In genomic region chr11:1502971-1503707, GRCh38 we compare ENCODE assay signal across 9 cellular contexts. TPM values are rescaled to one million over a fixed set of nuclear protein-coding genes. Genes with fewer than 3 reads are reported as not detected.
DNase-seq lines count a peak whose midpoint lies in the region; ATAC-seq and TF ChIP-seq lines count a peak whose summit lies in the region.
"Had no signal": no experiment of that assay in that cellular context is flagged by ENCODE, and none has a peak within 500 bp of the region (broad histone marks: within the 10 kb centered on the region; RNA-seq: fewer than 3 reads in every experiment).

No MANE protein-coding gene starts in this region.

- ATAC-seq in sciatic nerve = peak; percentile 59
- ATAC-seq in HG03354 (IDR thresholded peaks at IDR 0.05; ENCODE audit: poor library complexity, severe bottlenecking, unreplicated experiment) = no peak
- ATAC-seq in GM18511 (IDR thresholded peaks at IDR 0.05; ENCODE audit: unreplicated experiment) = no peak

- POLR2A ChIA-PET in HEK293 (lab: Yijun Ruan, JAX) = no interaction called here

- H3K27ac ChIP-seq in HEK293 (ENCODE audit: extremely low read depth, low read depth, low read length) = no peak overlapping the region

- DNase-seq in cerebellum (ENCODE audit: low spot score) (peak; percentile 89), inferior parietal cortex (ENCODE audit: extremely low spot score) (peak; percentile 42), sciatic nerve (ENCODE audit: low spot score) (no peak), NCI-H226 (no peak)
- DNase-seq in activated CD8-positive, alpha-beta memory T cell treated with anti-CD3 and anti-CD28 coated beads, Interleukin-2, amount 50 U/mL, for 4 hours = no peak

- peaks cover 0 to 4% of the 10 kb centered on the region in 2 experiments; a peak in 1 of 3 replicates for H3K36me3 ChIP-seq in HEK293 (ENCODE audit: control insufficient read depth in 2 of 2, insufficient read depth in 1 of 2, low read length in 2 of 2)
- H3K36me3 ChIP-seq: adrenal gland had no signal

- H3K9me3 ChIP-seq in HEK293 (ENCODE audit: control insufficient read depth, insufficient read depth, low read depth, low read length) = no peaks in the 10 kb centered on the region
- H3K9me3 ChIP-seq: adrenal gland had no signal

- CTCF ChIA-PET in HEK293 (lab: Yijun Ruan, JAX) = no interaction called here

- TF ChIP-seq CTCF in HEK293 (tag by site-specific recombination; IDR thresholded peaks at IDR 0.05) = no peak

- no peak overlapping the region for H3K4me3 ChIP-seq in HEK293 (ENCODE audit: low read depth, low read length)
- H3K4me3 ChIP-seq: adrenal gland had no signal

- H3K4me1 ChIP-seq in HEK293 (ENCODE audit: control insufficient read depth, insufficient read depth, low read length) = no peaks in the 10 kb centered on the region

- intact Hi-C loops in sciatic nerve (cut with DNase I) = no loop called here

TF ChIP-seq in HEK293, 187 proteins besides CTCF, POLR2A, EP300 and RAD21:
- TF ChIP-seq ZFHX2 (tag by site-specific recombination; conservative IDR thresholded peaks at IDR 0.05) = peak; percentile 40; the same call in 1 of the 2 replicates
- no peak for TF ChIP-seq ZNF184 (tag by site-specific recombination; IDR thresholded peaks at IDR 0.05)

RNA-seq across cellular contexts. Expression of gene MOB2, which starts 16.6 kb away (rescaled TPM):
- total RNA-seq in cerebellum = 14.7 TPM
- 55.2 TPM for total RNA-seq in sciatic nerve

Comparison
In these comparisons a context has a peak if more than half of its experiments do, and no peak if none do; other contexts are left out.
1. DNase-seq: peak in cerebellum (single experiment) and inferior parietal cortex (single experiment); none in sciatic nerve (single experiment), activated CD8-positive, alpha-beta memory T cell treated with anti-CD3 and anti-CD28 coated beads, Interleukin-2, amount 50 U/mL, for 4 hours (single experiment) and NCI-H226 (single experiment).